Comparison of ENCODE assay signal across 8 cellular contexts in genomic region chr14:67513631-67514108, GRCh38. TPM values are rescaled to one million over a fixed set of nuclear protein-coding genes. Genes with fewer than 3 reads are reported as not detected.
DNase-seq lines count a peak whose midpoint lies in the region; ATAC-seq and TF ChIP-seq lines count a peak whose summit lies in the region.

No MANE protein-coding gene starts in this region.

- BruUV-seq in MCF 10A (replicated peaks; lab: Mats Ljungman, UMichigan): no TSS peak

- H3K27me3 Mint-ChIP-seq in CD14-positive monocyte (ENCODE audit: low read depth in 3 of 3) (peaks cover 8 to 38% (median 17%) of the 10 kb centered on the region in 3 donors), IgD-negative memory B cell (no peaks in the 10 kb centered on the region), MCF 10A (ENCODE audit: insufficient read depth, unreplicated experiment) (peaks cover 17% of the 10 kb centered on the region), nephron (ENCODE audit: low read depth) (peaks cover 74% of the 10 kb centered on the region)

- H3K4me3 Mint-ChIP-seq in CD14-positive monocyte (peak overlapping the region; percentile 62 to 66), IgD-negative memory B cell (peak overlapping the region; percentile 89 to 96 (median 94)), MCF 10A (ENCODE audit: unreplicated experiment) (peak overlapping the region; percentile 76), nephron (peak overlapping the region; percentile 81 to 88 (median 85))

- H3K36me3 Mint-ChIP-seq in CD14-positive monocyte: no peaks in the 10 kb centered on the region
- peaks cover 3% of the 10 kb centered on the region for H3K36me3 Mint-ChIP-seq in IgD-negative memory B cell
- H3K36me3 Mint-ChIP-seq in MCF 10A (ENCODE audit: insufficient read depth, unreplicated experiment): peaks cover 7% of the 10 kb centered on the region
- no peaks in the 10 kb centered on the region for H3K36me3 Mint-ChIP-seq in nephron (ENCODE audit: low read depth)

- H3K9me3 Mint-ChIP-seq in CD14-positive monocyte: no peaks in the 10 kb centered on the region
- H3K9me3 Mint-ChIP-seq in IgD-negative memory B cell: no peaks in the 10 kb centered on the region
- H3K9me3 Mint-ChIP-seq in MCF 10A (ENCODE audit: unreplicated experiment): no peaks in the 10 kb centered on the region
- H3K9me3 Mint-ChIP-seq in nephron: no peaks in the 10 kb centered on the region

- peaks cover 63% of the 10 kb centered on the region for H3K4me1 Mint-ChIP-seq in CD14-positive monocyte
- peaks cover 25 to 34% (median 32%) of the 10 kb centered on the region in 3 donors for H3K4me1 Mint-ChIP-seq in IgD-negative memory B cell
- H3K4me1 Mint-ChIP-seq in MCF 10A (ENCODE audit: insufficient read depth, unreplicated experiment): no peaks in the 10 kb centered on the region
- peaks cover 4% of the 10 kb centered on the region for H3K4me1 Mint-ChIP-seq in nephron

- intact Hi-C loops in CD14-positive monocyte (cut with micrococcal nuclease) (no loop called here), MCF 10A (cut with micrococcal nuclease) (no loop called here)

- DNase-seq in CD14-positive monocyte (ENCODE audit: low spot score) (no peak), MCF 10A (ENCODE audit: unreplicated experiment) (no peak), NCI-H748 (lab: John Stamatoyannopoulos, UW; ENCODE audit: unreplicated experiment) (no peak), NOMO-1 treated with dmso at 0.1 percent for 144 hours (lab: John Stamatoyannopoulos, UW; ENCODE audit: unreplicated experiment) (no peak)

- no peak for ATAC-seq in GM18870 (IDR thresholded peaks at IDR 0.05; ENCODE audit: unreplicated experiment)
- no peak for ATAC-seq in HG03159 (IDR thresholded peaks at IDR 0.05; ENCODE audit: unreplicated experiment)

- H3K27ac Mint-ChIP-seq in CD14-positive monocyte: peak overlapping the region in 2 of 7 donors; percentile 30 to 64
- H3K27ac Mint-ChIP-seq in IgD-negative memory B cell: peak overlapping the region; percentile 90 to 94 (median 94)
- H3K27ac Mint-ChIP-seq in MCF 10A (ENCODE audit: low read depth, unreplicated experiment): no peak overlapping the region
- H3K27ac Mint-ChIP-seq in nephron: peak overlapping the region; percentile 31 to 78 (median 50)

- CTCF ChIA-PET in MCF 10A (lab: Yijun Ruan, JAX): interaction anchor here (0.6 to 7.6 kb wide), 6 partner anchors 13 to 113 kb away, joined by 3 to 63 read pairs (median 4); partner anchors contain the start of gene PLEKHH1

- POLR2A ChIA-PET in MCF 10A (lab: Yijun Ruan, JAX): interaction anchor here (0.7 to 1.2 kb wide), 3 partner anchors 11 to 152 kb away, joined by 3 to 4 read pairs (median 3); partner anchors contain the start of gene PLEKHH1

- TF ChIP-seq CTCF in CD14-positive monocyte (IDR thresholded peaks at IDR 0.05): no peak
- no peak for TF ChIP-seq CTCF in MCF 10A (IDR thresholded peaks at IDR 0.05; ENCODE audit: unreplicated experiment)
- TF ChIP-seq CTCF in nephron (IDR thresholded peaks at IDR 0.05; ENCODE audit: unreplicated experiment in 3 of 3): no peak

RNA-seq across cellular contexts. Expression of gene PLEKHH1, which starts 19.4 kb away (rescaled TPM):
- polyA plus RNA-seq in CD14-positive monocyte (not detected), IgD-negative memory B cell (not detected)
- 5.8 and 6.0 TPM in 2 replicates for total RNA-seq in MCF 10A (2022)

RNA-seq across cellular contexts. Expression of gene TMEM229B, which starts 25.1 kb away (rescaled TPM):
- 10 to 100 TPM; 17.3 to 18.7 TPM for polyA plus RNA-seq in CD14-positive monocyte
- 7.0 TPM for polyA plus RNA-seq in IgD-negative memory B cell
- total RNA-seq in MCF 10A (2022): 0.17 and 0.37 TPM in 2 replicates
